16 cellular contexts compared by ENCODE assay signal in the genomic region with DNA sequence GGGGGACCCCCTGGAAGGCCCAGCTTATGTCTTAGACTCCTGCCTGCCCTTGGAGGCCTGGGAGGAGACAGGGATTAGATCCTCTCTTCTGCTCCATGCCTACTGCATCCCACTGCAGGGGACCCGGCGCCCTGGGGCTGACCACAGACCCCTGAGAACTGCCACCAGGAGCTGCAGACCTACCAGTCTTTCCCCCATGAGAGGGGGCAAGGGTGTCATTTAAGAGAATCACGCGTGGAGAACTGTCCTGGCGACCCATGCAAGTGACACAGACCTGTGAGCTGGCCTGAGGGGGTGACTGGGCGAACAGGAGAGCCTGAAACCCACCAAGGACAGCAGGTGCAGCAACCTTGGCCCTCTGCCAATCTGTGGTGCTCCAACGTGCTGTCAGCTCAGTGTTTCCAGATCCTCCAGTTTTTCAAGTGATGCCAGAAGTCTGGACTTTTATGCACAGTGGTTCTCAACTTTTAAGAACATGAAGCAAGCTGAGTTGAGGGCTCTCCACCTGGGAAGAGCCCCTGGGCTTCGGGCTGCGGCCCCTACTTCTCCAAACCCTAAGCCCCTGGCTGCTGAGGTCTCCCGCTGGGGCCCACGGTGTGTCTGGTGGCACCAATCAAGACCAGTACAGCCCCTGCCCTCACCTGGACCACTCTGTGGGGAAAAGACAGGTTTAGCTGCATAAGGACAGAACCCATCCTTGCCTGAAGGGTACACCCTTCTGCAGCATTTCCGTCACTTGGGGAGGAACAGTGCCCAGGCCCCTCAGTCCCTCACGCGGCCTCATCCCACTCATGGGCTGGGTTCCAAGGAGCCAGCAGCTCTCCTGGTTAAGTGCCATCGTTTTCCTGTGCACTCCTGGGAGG.
"Had no signal": no experiment of that assay in that cellular context is flagged by ENCODE, and none has a peak within 500 bp of the region (broad histone marks: within the 10 kb centered on the region; RNA-seq: fewer than 3 reads in every experiment).

No MANE protein-coding gene starts in this region.

- H3K4me3 ChIP-seq: body of pancreas, coronary artery, left lung, skin epidermis, stomach had no signal

- H3K27ac ChIP-seq: body of pancreas, left lung, stomach had no signal

- H3K4me1 ChIP-seq: left lung had no signal

- H3K27me3 ChIP-seq: body of pancreas had no signal

- DNase-seq: activated CD4-positive, alpha-beta T cell treated with anti-CD3 and anti-CD28 coated beads for 48 hours; activated CD8-positive, alpha-beta memory T cell treated with anti-CD3 and anti-CD28 coated beads, Interleukin-2, amount 50 U/mL, for 4 hours; activated CD8-positive, alpha-beta T cell treated with anti-CD3 and anti-CD28 coated beads, Interleukin-2, amount 10 ng/mL, durations not matched to agents 7 days and 5 days; activated effector memory CD4-positive, alpha-beta T cell treated with anti-CD3 and anti-CD28 coated beads, Interleukin-2, amount 50 U/mL, for 16 hours; activated T-cell treated with anti-CD3 and anti-CD28 coated beads, Interleukin-2, amount 50 U/mL, for 48 hours; amniotic stem cell; body of pancreas; central memory CD4-positive, alpha-beta T cell; natural killer cell; stomach; T-helper 17 cell had no signal

- H3K9me3 ChIP-seq: body of pancreas, left lung, stomach had no signal

- ATAC-seq: activated CD8-positive, alpha-beta T cell treated with anti-CD3 and anti-CD28 coated beads, Interleukin-2, amount 10 ng/mL, durations not matched to agents 7 days and 5 days; activated naive CD4-positive, alpha-beta T cell treated with anti-CD3 and anti-CD28 coated beads, Interleukin-2, amount 50 U/mL, for 72 hours; body of pancreas; esophagus mucosa; left lung; natural killer cell; T-helper 17 cell had no signal
